Comparison of ENCODE assay signal across 8 cellular contexts in genomic region chr12:6771509-6772330, GRCh38. TPM values are rescaled to one million over a fixed set of nuclear protein-coding genes. Genes with fewer than 3 reads are reported as not detected.
DNase-seq lines count a peak whose midpoint lies in the region; ATAC-seq and TF ChIP-seq lines count a peak whose summit lies in the region.

No MANE protein-coding gene starts in this region.

- H3K4me3 Mint-ChIP-seq in T-helper 1 cell treated with Interleukin-12 subunit alpha and Interleukin-12 subunit beta and Interleukin-4 antibody, amounts not matched to agents 30 μg/mL and 1 μg/mL, for 36 hours, result peak overlapping the region; percentile 81
- peak overlapping the region; percentile 30 to 35 for H3K4me3 Mint-ChIP-seq in stimulated activated naive B cell treated with anti-CD40 and anti-IgM and Interleukin-4, amounts not matched to agents 10 μg/mL and 1 μg/mL and 100 μg/mL, for 72 hours

- no peaks in the 10 kb centered on the region for H3K9me3 Mint-ChIP-seq in T-helper 1 cell treated with Interleukin-12 subunit alpha and Interleukin-12 subunit beta and Interleukin-4 antibody, amounts not matched to agents 30 μg/mL and 1 μg/mL, for 36 hours
- no peaks in the 10 kb centered on the region for H3K9me3 Mint-ChIP-seq in stimulated activated naive B cell treated with anti-CD40 and anti-IgM and Interleukin-4, amounts not matched to agents 10 μg/mL and 1 μg/mL and 100 μg/mL, for 72 hours

- H3K4me3 ChIP-seq in gastroesophageal sphincter (peak overlapping the region in 1 of 2 donors; percentile 42), H7 (ENCODE audit: insufficient read depth, low read depth, low read length) (no peak overlapping the region)

- TF ChIP-seq CTCF in VCaP (conservative IDR thresholded peaks at IDR 0.05), result no peak
- peak in 2 of 4 experiments; percentile 9 to 24 for TF ChIP-seq CTCF in gastroesophageal sphincter (IDR thresholded peaks at IDR 0.05)

- H3K27ac ChIP-seq in VCaP (0 out of 2 replicates have a peak overlapping the region, but pooled peaks have one; percentile 97), gastroesophageal sphincter (peak overlapping the region in 3 of 4 donors; percentile 97 to 99 (median 97))

- H3K4me1 ChIP-seq in gastroesophageal sphincter, result peaks cover 0 to 72% (median 44%) of the 10 kb centered on the region in 3 donors

- 62 to 72% methylated on average over 8 of the region's 12 CpGs for WGBS in gastroesophageal sphincter (ENCODE audit: low coverage in 1 of 2), 2 donors

- no peaks in the 10 kb centered on the region for H3K9me3 ChIP-seq in gastroesophageal sphincter

- H3K27me3 ChIP-seq in gastroesophageal sphincter, result no peaks in the 10 kb centered on the region
- H3K27me3 ChIP-seq in H7 (ENCODE audit: control insufficient read depth, insufficient read depth, low read length), result peaks cover 61% of the 10 kb centered on the region

- TF ChIP-seq POLR2A in gastroesophageal sphincter (IDR thresholded peaks at IDR 0.05), result no peak

- peaks cover 18% of the 10 kb centered on the region for H3K36me3 Mint-ChIP-seq in T-helper 1 cell treated with Interleukin-12 subunit alpha and Interleukin-12 subunit beta and Interleukin-4 antibody, amounts not matched to agents 30 μg/mL and 1 μg/mL, for 36 hours (ENCODE audit: low read depth)
- H3K36me3 Mint-ChIP-seq in stimulated activated naive B cell treated with anti-CD40 and anti-IgM and Interleukin-4, amounts not matched to agents 10 μg/mL and 1 μg/mL and 100 μg/mL, for 72 hours, result peaks cover 0 to 3% of the 10 kb centered on the region in 2 donors

- peak overlapping the region; percentile 84 for H3K27ac Mint-ChIP-seq in T-helper 1 cell treated with Interleukin-12 subunit alpha and Interleukin-12 subunit beta and Interleukin-4 antibody, amounts not matched to agents 30 μg/mL and 1 μg/mL, for 36 hours
- no peak overlapping the region for H3K27ac Mint-ChIP-seq in stimulated activated naive B cell treated with anti-CD40 and anti-IgM and Interleukin-4, amounts not matched to agents 10 μg/mL and 1 μg/mL and 100 μg/mL, for 72 hours

- H3K4me1 Mint-ChIP-seq in T-helper 1 cell treated with Interleukin-12 subunit alpha and Interleukin-12 subunit beta and Interleukin-4 antibody, amounts not matched to agents 30 μg/mL and 1 μg/mL, for 36 hours (ENCODE audit: low read depth), result peaks cover 58% of the 10 kb centered on the region
- H3K4me1 Mint-ChIP-seq in stimulated activated naive B cell treated with anti-CD40 and anti-IgM and Interleukin-4, amounts not matched to agents 10 μg/mL and 1 μg/mL and 100 μg/mL, for 72 hours, result peaks cover 34 to 70% of the 10 kb centered on the region in 2 donors

- peaks cover 0 to 26% of the 10 kb centered on the region in 2 donors for H3K36me3 ChIP-seq in gastroesophageal sphincter
- peaks cover 3% of the 10 kb centered on the region for H3K36me3 ChIP-seq in H7 (replicated peaks; ENCODE audit: control insufficient read depth, insufficient read depth, low read length)

- DNase-seq in T-helper 1 cell (no peak), H7 (no peak), NCI-H146 treated with DMSO at 0.1 percent for 48 hours (lab: John Stamatoyannopoulos, UW; ENCODE audit: unreplicated experiment) (no peak), cerebellum (ENCODE audit: low spot score) (no peak)
- DNase-seq in stimulated activated naive B cell treated with anti-CD40 and anti-IgM and Interleukin-4, amounts not matched to agents 10 μg/mL and 1 μg/mL and 100 μg/mL, for 72 hours, result no peak

- ATAC-seq in gastroesophageal sphincter, result peak; percentile 22
- ATAC-seq in stimulated activated naive B cell treated with anti-CD40 and anti-IgM and Interleukin-4, amounts not matched to agents 10 μg/mL and 1 μg/mL and 100 μg/mL, for 72 hours (replicated peaks), result no peak

- TF ChIP-seq EP300 in gastroesophageal sphincter (IDR thresholded peaks at IDR 0.05), result no peak

- H3K27me3 Mint-ChIP-seq in T-helper 1 cell treated with Interleukin-12 subunit alpha and Interleukin-12 subunit beta and Interleukin-4 antibody, amounts not matched to agents 30 μg/mL and 1 μg/mL, for 36 hours (ENCODE audit: low read depth), result no peaks in the 10 kb centered on the region
- H3K27me3 Mint-ChIP-seq in stimulated activated naive B cell treated with anti-CD40 and anti-IgM and Interleukin-4, amounts not matched to agents 10 μg/mL and 1 μg/mL and 100 μg/mL, for 72 hours, result peaks cover 74 to 93% of the 10 kb centered on the region in 2 donors

RNA-seq across cellular contexts. Expression of gene LAG3, which starts 0.6 kb away (rescaled TPM):
- total RNA-seq in gastroesophageal sphincter (1 to 10 TPM in 3 of 4 donors, under 1 TPM in 1; 0.30 to 3.0 (median 1.9) TPM), cerebellum (0.36 TPM)
- 0.35 and 2.0 TPM in 2 replicates for total RNA-seq in H7 (2014; rRNA removed; shearing (Covaris generic))

RNA-seq across cellular contexts. Expression of gene PTMS, which starts 5.6 kb away (rescaled TPM):
- 100 to 1,000 TPM; 259 to 516 (median 325) TPM for total RNA-seq in gastroesophageal sphincter
- total RNA-seq in H7 (2014; rRNA removed; shearing (Covaris generic)), result 237 and 270 TPM in 2 replicates
- total RNA-seq in cerebellum, result 59.2 TPM

RNA-seq across cellular contexts. Expression of gene CD4, which starts 17.6 kb away (rescaled TPM):
- total RNA-seq in gastroesophageal sphincter (10 to 100 TPM in 2 of 4 donors, 1 to 10 TPM in 2; 2.6 to 15.2 (median 9.1) TPM), cerebellum (3.3 TPM)
- total RNA-seq in H7 (2014; rRNA removed; shearing (Covaris generic)), result 0.66 and 0.81 TPM in 2 replicates

RNA-seq across cellular contexts. Expression of gene MLF2, which starts 18.8 kb away (rescaled TPM):
- total RNA-seq in gastroesophageal sphincter, result 100 to 1,000 TPM; 140 to 290 (median 216) TPM
- total RNA-seq in H7 (2014; rRNA removed; shearing (Covaris generic)), result 293 and 322 TPM in 2 replicates
- total RNA-seq in cerebellum, result 60.3 TPM

RNA-seq across cellular contexts. Expression of gene COPS7A, which starts 47.9 kb away (rescaled TPM):
- total RNA-seq in gastroesophageal sphincter (10 to 100 TPM; 54.4 to 69.5 (median 55.4) TPM), cerebellum (22.6 TPM)
- total RNA-seq in H7 (2014; rRNA removed; shearing (Covaris generic)), result 72.1 and 77.6 TPM in 2 replicates
